25 cellular contexts compared by ENCODE assay signal in the genomic region with DNA sequence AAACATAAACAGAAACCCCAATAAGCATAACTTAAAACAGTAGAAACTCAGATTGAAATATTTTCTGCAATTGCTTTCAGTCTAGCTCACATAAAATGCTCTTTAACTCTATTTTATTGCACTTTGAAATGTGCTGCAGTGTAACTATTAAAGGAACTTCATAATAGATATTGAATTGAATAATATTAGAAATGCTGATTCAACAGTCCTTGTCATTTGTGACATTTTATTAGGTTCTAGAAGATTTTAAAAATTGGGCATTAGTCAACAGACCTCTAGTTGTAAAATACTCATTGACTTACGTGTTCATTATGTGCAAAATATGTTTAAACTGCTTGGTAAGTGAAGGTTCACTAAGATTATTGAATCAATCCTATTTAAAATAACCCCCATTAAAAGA.
"Had no signal": no experiment of that assay in that cellular context is flagged by ENCODE, and none has a peak within 500 bp of the region (broad histone marks: within the 10 kb centered on the region; RNA-seq: fewer than 3 reads in every experiment).

No MANE protein-coding gene starts in this region.

- H3K36me3 ChIP-seq: colonic mucosa, esophagus squamous epithelium, gastrocnemius medialis, heart right ventricle, left lung, lower lobe of right lung had no signal

- FAIRE-seq: endometrium, keratinocyte had no signal

- DNase-seq: colonic mucosa; cortex of kidney; effector CD8-positive, alpha-beta T cell; effector memory CD8-positive, alpha-beta T cell; endodermal cell; erythroblast; esophagus squamous epithelium; foreskin fibroblast; foreskin melanocyte; gastrocnemius medialis; glutamatergic neuron; head of caudate nucleus; heart right ventricle; hippocampal formation; left cardiac atrium; left lung; left ventricle myocardium superior; lower lobe of right lung; mesenchymal stem cell; mucosa of descending colon; naive B cell had no signal

- H3K27ac ChIP-seq: colonic mucosa, epithelial cell of prostate, esophagus squamous epithelium, gastrocnemius medialis, heart right ventricle, left lung, lower lobe of right lung had no signal

- H3K27me3 ChIP-seq: colonic mucosa, esophagus squamous epithelium, gastrocnemius medialis, heart right ventricle, left lung had no signal

- ATAC-seq: effector memory CD8-positive, alpha-beta T cell; esophagus mucosa; gastrocnemius medialis; heart right ventricle; left cardiac atrium; left lung; left ventricle myocardium superior; lower lobe of right lung; mucosa of descending colon had no signal

- H3K9me3 ChIP-seq: colonic mucosa, esophagus squamous epithelium, gastrocnemius medialis had no signal

- H3K4me1 ChIP-seq: colonic mucosa, esophagus squamous epithelium, gastrocnemius medialis, heart right ventricle, left lung, lower lobe of right lung had no signal

- H3K4me3 ChIP-seq: colonic mucosa, esophagus squamous epithelium, gastrocnemius medialis, heart right ventricle, left lung, lower lobe of right lung, mucosa of descending colon had no signal
